8 cellular contexts compared by ENCODE assay signal in genomic region chr5:43040287-43041098, GRCh38. TPM values are rescaled to one million over a fixed set of nuclear protein-coding genes. Genes with fewer than 3 reads are reported as not detected.
DNase-seq lines count a peak whose midpoint lies in the region; ATAC-seq and TF ChIP-seq lines count a peak whose summit lies in the region.

ANXA2R (minus strand) TSS chr5:43040319; CDS start chr5:43040046, 273 bp downstream.

- peak within 1 kb of the TSS; percentile 64 to 78 (median 72) for H3K4me3 ChIP-seq in BLaER1 treated with 17β-estradiol and CSF1 and Interleukin-3, amounts not matched to agents 10 nM and 100 nM
- peak within 1 kb of the TSS; percentile 84 for H3K4me3 ChIP-seq in coronary artery
- peak within 1 kb of the TSS; percentile 53 to 59 (median 55) for H3K4me3 ChIP-seq in right lobe of liver

- no peaks in the 10 kb centered on the region for H3K27me3 ChIP-seq in BLaER1 treated with 17β-estradiol and CSF1 and Interleukin-3, amounts not matched to agents 10 nM and 100 nM
- peaks cover 0 to 53% of the 10 kb centered on the region in 2 donors for H3K27me3 ChIP-seq in right lobe of liver

- H4K20me1 ChIP-seq in BLaER1 treated with 17β-estradiol and CSF1 and Interleukin-3, amounts not matched to agents 10 nM and 100 nM = peaks cover 0 to 12% (median 6%) of the 10 kb centered on the region in 11 experiments; a peak in 8 of 22 replicates

- intact Hi-C loops in right lobe of liver (cut with DNase I) = no loop called here

- peaks cover 24 to 46% (median 35%) of the 10 kb centered on the region in 10 experiments for H3K4me1 ChIP-seq in BLaER1 treated with 17β-estradiol and CSF1 and Interleukin-3, amounts not matched to agents 10 nM and 100 nM
- H3K4me1 ChIP-seq in right lobe of liver = peaks cover 0 to 21% (median 0%) of the 10 kb centered on the region in 4 donors

- peak within 1 kb of the TSS; percentile 87 to 99 (median 93) for H3K9ac ChIP-seq in BLaER1 treated with 17β-estradiol and CSF1 and Interleukin-3, amounts not matched to agents 10 nM and 100 nM

- TF ChIP-seq POLR2A in right lobe of liver (IDR thresholded peaks at IDR 0.05) = no peak

- peak within 1 kb of the TSS; percentile 89 to 99 (median 97) for H3K27ac ChIP-seq in BLaER1 treated with 17β-estradiol and CSF1 and Interleukin-3, amounts not matched to agents 10 nM and 100 nM
- H3K27ac ChIP-seq in coronary artery = peak within 1 kb of the TSS; percentile 91 to 98
- H3K27ac ChIP-seq in right lobe of liver = peak within 1 kb of the TSS; percentile 77 to 93 (median 91)

- DNase-seq in GM19240 (ENCODE audit: insufficient read length, low spot score) = peak; percentile 22
- DNase-seq in NCI-H524 treated with DMSO at 0.1 percent for 48 hours (lab: John Stamatoyannopoulos, UW) = peak; percentile 75
- peak; percentile 93 to 94 for DNase-seq in activated CD4-positive, alpha-beta T cell treated with anti-CD3 and anti-CD28 coated beads for 4 hours
- DNase-seq in coronary artery (ENCODE audit: low spot score) = peak; percentile 91
- DNase-seq in right lobe of liver = peak; percentile 82 to 83 (median 82)
- DNase-seq in stimulated activated CD4-positive, alpha-beta T cell treated with anti-CD3 and anti-CD28 coated beads, Interleukin-4, amount 100 ng/mL, for 24 hours = peak; percentile 95

- 4% methylated on average over 42 of the region's 47 CpGs for WGBS in right lobe of liver (ENCODE audit: insufficient coverage, low coverage, low lambda C conversion rate, missing lambda C conversion rate)

- peak; percentile 78 for TF ChIP-seq CTCF in coronary artery (IDR thresholded peaks at IDR 0.05)
- peak; percentile 57 to 77 (median 62) for TF ChIP-seq CTCF in right lobe of liver (IDR thresholded peaks at IDR 0.05)

- peaks cover 0 to 6% (median 0%) of the 10 kb centered on the region in 11 experiments; a peak in 5 of 22 replicates for H3K36me3 ChIP-seq in BLaER1 treated with 17β-estradiol and CSF1 and Interleukin-3, amounts not matched to agents 10 nM and 100 nM
- H3K36me3 ChIP-seq in right lobe of liver = no peaks in the 10 kb centered on the region

- H3K9me3 ChIP-seq in BLaER1 treated with 17β-estradiol and CSF1 and Interleukin-3, amounts not matched to agents 10 nM and 100 nM (replicated peaks in 1 of 11) = no peaks in the 10 kb centered on the region
- no peaks in the 10 kb centered on the region for H3K9me3 ChIP-seq in right lobe of liver

- ATAC-seq in HG03457 (IDR thresholded peaks at IDR 0.05; ENCODE audit: unreplicated experiment) = peak; percentile 37
- ATAC-seq in right lobe of liver = peak; percentile 61 to 68 (median 64)

- peak within 1 kb of the TSS; percentile 80 to 98 (median 95) for H3K4me2 ChIP-seq in BLaER1 treated with 17β-estradiol and CSF1 and Interleukin-3, amounts not matched to agents 10 nM and 100 nM

RNA-seq across cellular contexts. Expression of gene ANXA2R, which starts in this region (rescaled TPM):
- 1 to 10 TPM in 1 of 6 experiments, under 1 TPM in 5; 0.21 to 1.1 (median 0.41) TPM for total RNA-seq in right lobe of liver

Comparison
In these comparisons a context has a peak if more than half of its experiments do, and no peak if none do; other contexts are left out.
1. Peak in every context shown above with its lines: DNase-seq, ATAC-seq, H3K4me3 ChIP-seq and H3K27ac ChIP-seq.
2. DNase-seq: peak in every context shown above with its lines; median percentile 95 in stimulated activated CD4-positive, alpha-beta T cell treated with anti-CD3 and anti-CD28 coated beads, Interleukin-4, amount 100 ng/mL, for 24 hours; 94 in activated CD4-positive, alpha-beta T cell treated with anti-CD3 and anti-CD28 coated beads for 4 hours; 91 in coronary artery; 82 in right lobe of liver; 75 in NCI-H524 treated with DMSO at 0.1 percent for 48 hours; 22 in GM19240.